In genomic region chr4:1991087-1991486, GRCh38 we compare ENCODE assay signal across 15 cellular contexts. TPM values are rescaled to one million over a fixed set of nuclear protein-coding genes. Genes with fewer than 3 reads are reported as not detected.
DNase-seq lines count a peak whose midpoint lies in the region; ATAC-seq and TF ChIP-seq lines count a peak whose summit lies in the region.
"Had no signal": no experiment of that assay in that cellular context is flagged by ENCODE, and none has a peak within 500 bp of the region (broad histone marks: within the 10 kb centered on the region; RNA-seq: fewer than 3 reads in every experiment).

No MANE protein-coding gene starts in this region.

- TF ChIP-seq CTCF in endodermal cell (conservative IDR thresholded peaks at IDR 0.05) (no peak), osteocyte (IDR thresholded peaks at IDR 0.05) (no peak), testis (IDR thresholded peaks at IDR 0.05) (no peak), GM20000 (IDR thresholded peaks at IDR 0.05; ENCODE audit: extremely low read depth, missing control alignments) (no peak)

- no peak for DNase-seq in activated naive CD4-positive, alpha-beta T cell treated with anti-CD3 and anti-CD28 coated beads for 36 hours
- DNase-seq in activated naive CD4-positive, alpha-beta T cell treated with anti-CD3 and anti-CD28 coated beads, Interleukin-2, amount 10 ng/mL, durations not matched to agents 7 days and 5 days = no peak
- no peak for DNase-seq in endodermal cell
- peak; percentile 77 for DNase-seq in osteocyte (ENCODE audit: extremely low spot score, unreplicated experiment)
- DNase-seq in testis = peak; percentile 8
- no peak for DNase-seq in naive thymus-derived CD4-positive, alpha-beta T cell
- DNase-seq in T-cell = no peak
- DNase-seq in GM20000 (ENCODE audit: low spot score) = no peak
- DNase-seq: CD8-positive, alpha-beta T cell; DMS53; GM23248 had no signal

- H3K9me3 ChIP-seq in endodermal cell (ENCODE audit: control insufficient read depth, low read length) (peaks cover 5% of the 10 kb centered on the region), testis (no peaks in the 10 kb centered on the region)
- H3K9me3 ChIP-seq in naive thymus-derived CD4-positive, alpha-beta T cell (ENCODE audit: control insufficient read depth in 2 of 3, low read length in 3 of 3) = no peaks in the 10 kb centered on the region
- H3K9me3 ChIP-seq: A549 had no signal

- H3K36me3 ChIP-seq in endodermal cell (ENCODE audit: control insufficient read depth, insufficient read depth, low read length) (peaks cover 44% of the 10 kb centered on the region), testis (ENCODE audit: low read depth, missing control alignments) (no peaks in the 10 kb centered on the region)
- H3K36me3 ChIP-seq in naive thymus-derived CD4-positive, alpha-beta T cell (ENCODE audit: control insufficient read depth in 2 of 3, insufficient read depth in 3 of 3, low read length in 3 of 3) = peaks cover 0 to 68% (median 15%) of the 10 kb centered on the region in 3 experiments

- 96 to 98% methylated on average over 5 to 11 of the region's 11 CpGs for WGBS in endodermal cell (ENCODE audit: insufficient coverage in 1 of 2, insufficient read length in 1 of 2), 2 experiments
- 87 to 89% methylated on average over 11 of the region's 11 CpGs for WGBS in testis, 2 donors

- intact Hi-C loops in activated naive CD4-positive, alpha-beta T cell treated with anti-CD3 and anti-CD28 coated beads for 36 hours (cut with micrococcal nuclease) = no loop called here
- intact Hi-C loops in testis (cut with DNase I; ENCODE audit: low total_unique reads) = no loop called here
- intact Hi-C loops in naive thymus-derived CD4-positive, alpha-beta T cell (cut with micrococcal nuclease) = no loop called here

- H3K9me3 Mint-ChIP-seq in activated naive CD4-positive, alpha-beta T cell treated with anti-CD3 and anti-CD28 coated beads for 36 hours = peaks cover under 1% of the 10 kb centered on the region
- peaks cover 4% of the 10 kb centered on the region for H3K9me3 Mint-ChIP-seq in activated naive CD4-positive, alpha-beta T cell treated with anti-CD3 and anti-CD28 coated beads, Interleukin-2, amount 10 ng/mL, durations not matched to agents 7 days and 5 days
- H3K9me3 Mint-ChIP-seq in endodermal cell (no peaks in the 10 kb centered on the region), osteocyte (ENCODE audit: unreplicated experiment) (peaks cover 4% of the 10 kb centered on the region), T-cell (no peaks in the 10 kb centered on the region)
- peaks cover 0 to 7% (median 0%) of the 10 kb centered on the region in 11 donors for H3K9me3 Mint-ChIP-seq in naive thymus-derived CD4-positive, alpha-beta T cell

- H3K4me1 Mint-ChIP-seq in activated naive CD4-positive, alpha-beta T cell treated with anti-CD3 and anti-CD28 coated beads for 36 hours (ENCODE audit: low read depth) = peaks cover 8% of the 10 kb centered on the region
- no peaks in the 10 kb centered on the region for H3K4me1 Mint-ChIP-seq in activated naive CD4-positive, alpha-beta T cell treated with anti-CD3 and anti-CD28 coated beads, Interleukin-2, amount 10 ng/mL, durations not matched to agents 7 days and 5 days
- H3K4me1 Mint-ChIP-seq in endodermal cell (no peaks in the 10 kb centered on the region), osteocyte (ENCODE audit: unreplicated experiment) (peaks cover 1% of the 10 kb centered on the region), T-cell (peaks cover 6 to 13% (median 7%) of the 10 kb centered on the region in 3 donors)
- H3K4me1 Mint-ChIP-seq in naive thymus-derived CD4-positive, alpha-beta T cell = peaks cover 2 to 13% (median 5%) of the 10 kb centered on the region in 7 donors
- H3K4me1 Mint-ChIP-seq: CD14-positive monocyte had no signal

- no peak for ATAC-seq in naive thymus-derived CD4-positive, alpha-beta T cell
- no peak for ATAC-seq in T-cell (replicated peaks in 1 of 4)
- ATAC-seq: A549; CD8-positive, alpha-beta T cell; HCT116 had no signal

- H3K27ac Mint-ChIP-seq in activated naive CD4-positive, alpha-beta T cell treated with anti-CD3 and anti-CD28 coated beads for 36 hours = peak overlapping the region; percentile 12
- no peak overlapping the region for H3K27ac Mint-ChIP-seq in activated naive CD4-positive, alpha-beta T cell treated with anti-CD3 and anti-CD28 coated beads, Interleukin-2, amount 10 ng/mL, durations not matched to agents 7 days and 5 days
- H3K27ac Mint-ChIP-seq in endodermal cell = peak overlapping the region; percentile 40
- no peak overlapping the region for H3K27ac Mint-ChIP-seq in osteocyte (ENCODE audit: unreplicated experiment)
- H3K27ac Mint-ChIP-seq in naive thymus-derived CD4-positive, alpha-beta T cell = no peak overlapping the region
- no peak overlapping the region for H3K27ac Mint-ChIP-seq in T-cell
- H3K27ac Mint-ChIP-seq: CD8-positive, alpha-beta T cell had no signal

- H3K27me3 ChIP-seq in endodermal cell (ENCODE audit: control insufficient read depth, insufficient read depth, low read length, poor library complexity, severe bottlenecking) = no peaks in the 10 kb centered on the region
- H3K27me3 ChIP-seq in testis = no peaks in the 10 kb centered on the region
- H3K27me3 ChIP-seq in naive thymus-derived CD4-positive, alpha-beta T cell (ENCODE audit: control insufficient read depth in 2 of 2, insufficient read depth in 2 of 2, low read length in 2 of 2) = no peaks in the 10 kb centered on the region

- CTCF ChIA-PET in activated naive CD4-positive, alpha-beta T cell treated with anti-CD3 and anti-CD28 coated beads for 36 hours (lab: Charles Lee) = no interaction called here
- CTCF ChIA-PET in activated naive CD4-positive, alpha-beta T cell treated with anti-CD3 and anti-CD28 coated beads, Interleukin-2, amount 10 ng/mL, durations not matched to agents 7 days and 5 days (lab: Charles Lee) = no interaction called here
- CTCF ChIA-PET in naive thymus-derived CD4-positive, alpha-beta T cell (lab: Charles Lee) = no interaction called here
- CTCF ChIA-PET in T-cell (lab: Charles Lee) = no interaction called here

- no peaks in the 10 kb centered on the region for H3K27me3 Mint-ChIP-seq in activated naive CD4-positive, alpha-beta T cell treated with anti-CD3 and anti-CD28 coated beads for 36 hours (ENCODE audit: low read depth)
- H3K27me3 Mint-ChIP-seq in activated naive CD4-positive, alpha-beta T cell treated with anti-CD3 and anti-CD28 coated beads, Interleukin-2, amount 10 ng/mL, durations not matched to agents 7 days and 5 days = no peaks in the 10 kb centered on the region
- no peaks in the 10 kb centered on the region for H3K27me3 Mint-ChIP-seq in endodermal cell (ENCODE audit: insufficient read depth)
- H3K27me3 Mint-ChIP-seq in osteocyte (ENCODE audit: unreplicated experiment) = no peaks in the 10 kb centered on the region
- H3K27me3 Mint-ChIP-seq in naive thymus-derived CD4-positive, alpha-beta T cell = no peaks in the 10 kb centered on the region
- no peaks in the 10 kb centered on the region for H3K27me3 Mint-ChIP-seq in T-cell

- H3K36me3 Mint-ChIP-seq in activated naive CD4-positive, alpha-beta T cell treated with anti-CD3 and anti-CD28 coated beads for 36 hours (ENCODE audit: low read depth) = peaks cover 15% of the 10 kb centered on the region
- peaks cover 17% of the 10 kb centered on the region for H3K36me3 Mint-ChIP-seq in activated naive CD4-positive, alpha-beta T cell treated with anti-CD3 and anti-CD28 coated beads, Interleukin-2, amount 10 ng/mL, durations not matched to agents 7 days and 5 days
- H3K36me3 Mint-ChIP-seq in endodermal cell (ENCODE audit: low read depth) (peaks cover 43% of the 10 kb centered on the region), osteocyte (ENCODE audit: unreplicated experiment) (peaks cover 23% of the 10 kb centered on the region), T-cell (peaks cover 19% of the 10 kb centered on the region)
- peaks cover 0 to 24% (median 11%) of the 10 kb centered on the region in 5 donors for H3K36me3 Mint-ChIP-seq in naive thymus-derived CD4-positive, alpha-beta T cell

- POLR2A ChIA-PET in naive thymus-derived CD4-positive, alpha-beta T cell (lab: Charles Lee) = interaction anchor here (0.6 kb wide), 1 partner anchor 430 kb away, joined by 3 read pairs; no protein-coding TSS in a partner anchor
- POLR2A ChIA-PET in T-cell (lab: Charles Lee) = no interaction called here

- H3K27ac ChIP-seq in endodermal cell (ENCODE audit: low read depth, low read length) (no peak overlapping the region), testis (no peak overlapping the region)
- no peak overlapping the region for H3K27ac ChIP-seq in naive thymus-derived CD4-positive, alpha-beta T cell (ENCODE audit: low read depth, low read length)
- H3K27ac ChIP-seq: A549, GM23248, HL-60 had no signal

- no peak for TF ChIP-seq POLR2A in testis (IDR thresholded peaks at IDR 0.05)

- H3K4me1 ChIP-seq in endodermal cell (ENCODE audit: control insufficient read depth, insufficient read depth, low read length) (no peaks in the 10 kb centered on the region), testis (peaks cover 4% of the 10 kb centered on the region)
- no peaks in the 10 kb centered on the region for H3K4me1 ChIP-seq in naive thymus-derived CD4-positive, alpha-beta T cell (ENCODE audit: control insufficient read depth in 2 of 2, insufficient read depth in 2 of 2, low read length in 2 of 2)
- H3K4me1 ChIP-seq: A549 had no signal

- no peak overlapping the region for H3K4me3 Mint-ChIP-seq in activated naive CD4-positive, alpha-beta T cell treated with anti-CD3 and anti-CD28 coated beads for 36 hours
- H3K4me3 Mint-ChIP-seq in activated naive CD4-positive, alpha-beta T cell treated with anti-CD3 and anti-CD28 coated beads, Interleukin-2, amount 10 ng/mL, durations not matched to agents 7 days and 5 days = no peak overlapping the region
- H3K4me3 Mint-ChIP-seq in endodermal cell (no peak overlapping the region), osteocyte (ENCODE audit: unreplicated experiment) (no peak overlapping the region), T-cell (no peak overlapping the region)
- H3K4me3 Mint-ChIP-seq in naive thymus-derived CD4-positive, alpha-beta T cell = no peak overlapping the region
- H3K4me3 Mint-ChIP-seq: CD14-positive monocyte; CD8-positive, alpha-beta T cell had no signal

- H3K4me3 ChIP-seq in endodermal cell (ENCODE audit: low read length) (no peak overlapping the region), testis (no peak overlapping the region)
- no peak overlapping the region for H3K4me3 ChIP-seq in naive thymus-derived CD4-positive, alpha-beta T cell (ENCODE audit: low read length)
- H3K4me3 ChIP-seq: A549, GM23248 had no signal

- no peak overlapping the region for H3K9ac ChIP-seq in endodermal cell (ENCODE audit: extremely low read depth, low read length, poor library complexity, severe bottlenecking)
- H3K9ac ChIP-seq: GM23248 had no signal

RNA-seq across cellular contexts. Expression of gene NELFA, which starts 17.7 kb away (rescaled TPM):
- 10 to 100 TPM; 44.1 to 45.3 TPM for total RNA-seq in activated naive CD4-positive, alpha-beta T cell treated with anti-CD3 and anti-CD28 coated beads for 36 hours
- 10 to 100 TPM; 54.8 to 60.1 TPM for total RNA-seq in endodermal cell
- polyA plus RNA-seq in endodermal cell (2013, experiment 1 of 2) = 43.8 TPM
- polyA plus RNA-seq in endodermal cell (2013, experiment 2 of 2) = 43.0 TPM
- 32.5 and 37.8 TPM in 2 replicates for total RNA-seq in osteocyte
- 10 to 100 TPM; 72.5 to 77.9 TPM for total RNA-seq in testis
- 61.0 TPM for polyA plus RNA-seq in testis (ENCODE audit: insufficient read depth, low read depth, low replicate concordance)
- 10 to 100 TPM; 32.7 to 50.1 (median 43.6) TPM for total RNA-seq in naive thymus-derived CD4-positive, alpha-beta T cell
- polyA plus RNA-seq in naive thymus-derived CD4-positive, alpha-beta T cell = 10 to 100 TPM; 29.2 to 41.1 TPM
- total RNA-seq in T-cell = 10 to 100 TPM; 40.7 to 55.1 (median 46.2) TPM

Comparison
In these comparisons a context has a peak if more than half of its experiments do, and no peak if none do; other contexts are left out.
1. H3K27ac Mint-ChIP-seq: peak in activated naive CD4-positive, alpha-beta T cell treated with anti-CD3 and anti-CD28 coated beads for 36 hours (single experiment) and endodermal cell (single experiment); none in activated naive CD4-positive, alpha-beta T cell treated with anti-CD3 and anti-CD28 coated beads, Interleukin-2, amount 10 ng/mL, durations not matched to agents 7 days and 5 days (single experiment), osteocyte (single experiment), naive thymus-derived CD4-positive, alpha-beta T cell (0 of 9) and T-cell (0 of 2).
2. DNase-seq: peak in osteocyte (single experiment) and testis (single experiment); none in activated naive CD4-positive, alpha-beta T cell treated with anti-CD3 and anti-CD28 coated beads for 36 hours (single experiment), activated naive CD4-positive, alpha-beta T cell treated with anti-CD3 and anti-CD28 coated beads, Interleukin-2, amount 10 ng/mL, durations not matched to agents 7 days and 5 days (single experiment), endodermal cell (single experiment), naive thymus-derived CD4-positive, alpha-beta T cell (0 of 9), T-cell (0 of 34) and GM20000 (single experiment).